ENCODE assay signal across 8 cellular contexts in genomic region chr17:1573932-1574696, GRCh38. TPM values are rescaled to one million over a fixed set of nuclear protein-coding genes. Genes with fewer than 3 reads are reported as not detected.
A peak's percentile ranks its signal among the peaks of the same experiment; 100 is the strongest.
DNase-seq lines count a peak whose midpoint lies in the region; ATAC-seq lines count a peak whose summit lies in the region.

No MANE protein-coding gene starts in this region.

- ATAC-seq in GM19452 (IDR thresholded peaks at IDR 0.05; ENCODE audit: unreplicated experiment) (peak; percentile 49), GM21717 (IDR thresholded peaks at IDR 0.05; ENCODE audit: unreplicated experiment) (no peak)
- peak; percentile 84 for ATAC-seq in activated CD8-positive, alpha-beta T cell treated with anti-CD3 and anti-CD28 coated beads, Interleukin-2, amount 10 ng/mL, durations not matched to agents 7 days and 5 days
- ATAC-seq in effector memory CD8-positive, alpha-beta T cell (replicated peaks) = peak; percentile 54

- CTCF ChIA-PET in activated CD8-positive, alpha-beta T cell treated with anti-CD3 and anti-CD28 coated beads, Interleukin-2, amount 10 ng/mL, durations not matched to agents 7 days and 5 days (lab: Charles Lee) = interaction anchor here (0.5 to 4.0 kb wide), 31 partner anchors 8 to 310 kb away, joined by 3 to 94 read pairs (median 4); partner anchors contain the start of genes INPP5K, PITPNA, RILP and SCARF1

- H3K36me3 Mint-ChIP-seq in activated CD8-positive, alpha-beta T cell treated with anti-CD3 and anti-CD28 coated beads, Interleukin-2, amount 10 ng/mL, durations not matched to agents 7 days and 5 days (ENCODE audit: low read depth) = no peaks in the 10 kb centered on the region
- no peaks in the 10 kb centered on the region for H3K36me3 Mint-ChIP-seq in effector memory CD8-positive, alpha-beta T cell (ENCODE audit: insufficient read depth)

- no peaks in the 10 kb centered on the region for H3K27me3 Mint-ChIP-seq in activated CD8-positive, alpha-beta T cell treated with anti-CD3 and anti-CD28 coated beads, Interleukin-2, amount 10 ng/mL, durations not matched to agents 7 days and 5 days (ENCODE audit: low read depth)
- H3K27me3 Mint-ChIP-seq in effector memory CD8-positive, alpha-beta T cell = no peaks in the 10 kb centered on the region

- POLR2A ChIA-PET in activated CD8-positive, alpha-beta T cell treated with anti-CD3 and anti-CD28 coated beads, Interleukin-2, amount 10 ng/mL, durations not matched to agents 7 days and 5 days (lab: Charles Lee) = interaction anchor here (0.6 to 1.9 kb wide), 2 partner anchors 13 to 55 kb away, joined by 3 to 6 read pairs; partner anchors contain the start of gene SLC43A2

- DNase-seq in AG08395 (ENCODE audit: low spot score) (peak; percentile 86), NCI-H510A (lab: John Stamatoyannopoulos, UW) (peak; percentile 39), mesenteric fat pad (ENCODE audit: low spot score) (peak; percentile 98)
- DNase-seq in activated CD8-positive, alpha-beta T cell treated with anti-CD3 and anti-CD28 coated beads, Interleukin-2, amount 10 ng/mL, durations not matched to agents 7 days and 5 days = peak; percentile 73
- DNase-seq in effector memory CD8-positive, alpha-beta T cell = peak; percentile 49 to 51 (median 50)
- DNase-seq in stimulated activated CD8-positive, alpha-beta memory T cell treated with anti-CD3 and anti-CD28 coated beads, Interleukin-7, amount 100 ng/mL, for 48 hours (ENCODE audit: extremely low read depth in 1 of 2, low read depth in 1 of 2) = peak; percentile 50 to 59

- H3K4me3 Mint-ChIP-seq in activated CD8-positive, alpha-beta T cell treated with anti-CD3 and anti-CD28 coated beads, Interleukin-2, amount 10 ng/mL, durations not matched to agents 7 days and 5 days = no peak overlapping the region
- no peak overlapping the region for H3K4me3 Mint-ChIP-seq in effector memory CD8-positive, alpha-beta T cell

- no peak overlapping the region for H3K27ac Mint-ChIP-seq in activated CD8-positive, alpha-beta T cell treated with anti-CD3 and anti-CD28 coated beads, Interleukin-2, amount 10 ng/mL, durations not matched to agents 7 days and 5 days
- no peak overlapping the region for H3K27ac Mint-ChIP-seq in effector memory CD8-positive, alpha-beta T cell

- peaks cover 14% of the 10 kb centered on the region for H3K4me1 Mint-ChIP-seq in activated CD8-positive, alpha-beta T cell treated with anti-CD3 and anti-CD28 coated beads, Interleukin-2, amount 10 ng/mL, durations not matched to agents 7 days and 5 days (ENCODE audit: low read depth)
- no peaks in the 10 kb centered on the region for H3K4me1 Mint-ChIP-seq in effector memory CD8-positive, alpha-beta T cell (ENCODE audit: low read depth in 2 of 2)

- no peaks in the 10 kb centered on the region for H3K9me3 Mint-ChIP-seq in activated CD8-positive, alpha-beta T cell treated with anti-CD3 and anti-CD28 coated beads, Interleukin-2, amount 10 ng/mL, durations not matched to agents 7 days and 5 days (ENCODE audit: insufficient read depth)
- no peaks in the 10 kb centered on the region for H3K9me3 Mint-ChIP-seq in effector memory CD8-positive, alpha-beta T cell

RNA-seq across cellular contexts. Expression of gene PITPNA, which starts 11.5 kb away (rescaled TPM):
- 10 to 100 TPM; 44.6 to 47.3 TPM for total RNA-seq in activated CD8-positive, alpha-beta T cell treated with anti-CD3 and anti-CD28 coated beads, Interleukin-2, amount 10 ng/mL, durations not matched to agents 7 days and 5 days
- 80.1 TPM for total RNA-seq in mesenteric fat pad

RNA-seq across cellular contexts. Expression of gene SLC43A2, which starts 54.5 kb away (rescaled TPM):
- under 1 TPM; 0.55 to 0.68 TPM for total RNA-seq in activated CD8-positive, alpha-beta T cell treated with anti-CD3 and anti-CD28 coated beads, Interleukin-2, amount 10 ng/mL, durations not matched to agents 7 days and 5 days
- total RNA-seq in mesenteric fat pad = 31.4 TPM

RNA-seq across cellular contexts. Expression of gene INPP5K, which starts 57.7 kb away (rescaled TPM):
- total RNA-seq in activated CD8-positive, alpha-beta T cell treated with anti-CD3 and anti-CD28 coated beads, Interleukin-2, amount 10 ng/mL, durations not matched to agents 7 days and 5 days = 10 to 100 TPM; 37.6 to 39.6 TPM
- 77.6 TPM for total RNA-seq in mesenteric fat pad

Comparison
In these comparisons a context has a peak if more than half of its experiments do, and no peak if none do; other contexts are left out.
1. DNase-seq: peak in every context shown above with its lines; median percentile 98 in mesenteric fat pad; 86 in AG08395; 73 in activated CD8-positive, alpha-beta T cell treated with anti-CD3 and anti-CD28 coated beads, Interleukin-2, amount 10 ng/mL, durations not matched to agents 7 days and 5 days; 54 in stimulated activated CD8-positive, alpha-beta memory T cell treated with anti-CD3 and anti-CD28 coated beads, Interleukin-7, amount 100 ng/mL, for 48 hours; 50 in effector memory CD8-positive, alpha-beta T cell; 39 in NCI-H510A.
2. RNA of gene SLC43A2, which starts 54.5 kb away (total RNA-seq): 31.4 TPM in mesenteric fat pad (single experiment); 0.55 to 0.68 TPM in activated CD8-positive, alpha-beta T cell treated with anti-CD3 and anti-CD28 coated beads, Interleukin-2, amount 10 ng/mL, durations not matched to agents 7 days and 5 days; every median in the first group is over 10 times any median in the second.